In the genomic region with DNA sequence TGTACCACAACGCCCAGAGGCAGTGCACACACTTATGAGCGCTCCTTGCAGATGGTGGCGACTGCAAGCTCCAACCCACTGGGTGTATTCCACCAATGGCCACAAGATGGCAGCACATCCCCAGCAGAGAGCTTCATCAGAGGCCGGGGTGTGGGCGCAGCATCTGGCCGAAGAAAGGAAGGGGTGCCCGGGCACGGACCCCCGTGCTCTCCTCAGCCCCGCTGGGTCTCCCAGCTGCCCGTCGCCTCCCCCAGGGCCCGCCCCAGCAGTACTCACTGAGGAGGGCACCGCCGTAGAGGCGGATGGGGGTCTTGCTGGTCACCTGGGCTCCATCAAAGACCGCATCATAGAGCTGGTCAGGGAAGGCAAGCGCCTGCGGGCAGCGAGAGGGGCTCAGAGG, we compare ENCODE assay signal across 8 cellular contexts. TPM values are rescaled to one million over a fixed set of nuclear protein-coding genes. Genes with fewer than 3 reads are reported as not detected.
DNase-seq lines count a peak whose midpoint lies in the region; ATAC-seq, FAIRE-seq and TF ChIP-seq lines count a peak whose summit lies in the region.

No MANE protein-coding gene starts in this region.

- in situ Hi-C loops in HepG2 (cut with HindIII; ENCODE audit: extremely low pct_ligation_motif_present, low pct_unique_long_range_greater_than_20kb), result loop anchor here (5.0 to 10.0 kb wide), 2 partner anchors 171 to 398 kb away; no protein-coding TSS in a partner anchor

- H3K4me1 ChIP-seq in HepG2 (ENCODE audit: insufficient read depth, low read length), result no peaks in the 10 kb centered on the region

- no TSS peak for BruUV-seq in HepG2 (replicated peaks; lab: Mats Ljungman, UMichigan)

- no peaks in the 10 kb centered on the region for H3K9me3 ChIP-seq in HepG2 (ENCODE audit: low read length)

- H3K9ac ChIP-seq in HepG2 (ENCODE audit: insufficient read depth, low read depth, low read length), result no peak overlapping the region

- intact Hi-C loops in HepG2 (cut with micrococcal nuclease; ENCODE audit: unreplicated experiment), result loop anchor here (1.0 to 2.0 kb wide), 3 partner anchors 80 to 357 kb away; no protein-coding TSS in a partner anchor

- no peak for TF ChIP-seq POLR2A in HepG2 (IDR thresholded peaks at IDR 0.05; ENCODE audit: insufficient read depth in 1 of 2, low read depth in 2 of 2, low read length in 2 of 2)

- H3K4me3 ChIP-seq in HepG2 (replicated peaks in 1 of 3; ENCODE audit: insufficient read depth in 1 of 3, low read depth in 2 of 3, low read length in 3 of 3), result no peak overlapping the region

- TF ChIP-seq EP300 in HepG2 (IDR thresholded peaks at IDR 0.05; ENCODE audit: low read depth in 2 of 2, low read length in 2 of 2), result no peak
- no peak for TF ChIP-seq EP300 in HepG2 (CRISPR knock-in tag; IDR thresholded peaks at IDR 0.05; ENCODE audit: borderline replicate concordance)

- 0% methylated on average over 1 of the region's 20 CpGs for WGBS in HepG2 (ENCODE audit: low lambda C conversion rate)

- TF ChIP-seq CTCF in HepG2 (CRISPR knock-in tag; IDR thresholded peaks at IDR 0.05), result peak; percentile 92

- CTCF ChIA-PET in HepG2 (lab: Yijun Ruan, JAX; ENCODE audit: low intra/inter-chr PET ratio, low total read pairs), result interaction anchor here (1.0 to 2.3 kb wide), 4 partner anchors 166 to 396 kb away, joined by 5 to 39 read pairs (median 20); no protein-coding TSS in a partner anchor

- no peak overlapping the region for H3K27ac ChIP-seq in HepG2 (ENCODE audit: extremely low read length, insufficient read depth, low read length)

- no peaks in the 10 kb centered on the region for H3K79me2 ChIP-seq in HepG2 (ENCODE audit: insufficient read depth, low read length)

- peaks cover 10 to 39% of the 10 kb centered on the region in 2 experiments; a peak in 4 of 5 replicates for H3K27me3 ChIP-seq in HepG2 (ENCODE audit: control insufficient read depth in 1 of 2, insufficient read depth in 2 of 2, low read length in 2 of 2)

- peak; percentile 91 for TF ChIP-seq RAD21 in HepG2 (CRISPR knock-in tag; IDR thresholded peaks at IDR 0.05)

- H3K4me2 ChIP-seq in HepG2 (ENCODE audit: low read depth, low read length), result no peak overlapping the region

- POLR2A ChIA-PET in HepG2 (lab: Yijun Ruan, JAX), result interaction anchor here (1.2 to 1.3 kb wide), 2 partner anchors 167 to 169 kb away, joined by 4 read pairs; no protein-coding TSS in a partner anchor

- H4K20me1 ChIP-seq in HepG2 (ENCODE audit: insufficient read depth, low read length), result no peaks in the 10 kb centered on the region

- peak; percentile 69 for ATAC-seq in HG02678 (IDR thresholded peaks at IDR 0.05; ENCODE audit: unreplicated experiment)
- ATAC-seq in activated CD4-positive, CD25-positive, alpha-beta regulatory T cell treated with anti-CD3 and anti-CD28 coated beads, Interleukin-2, amount 50 U/mL, for 24 hours, result peak; percentile 76 to 79
- ATAC-seq in HepG2, result peak; percentile 89
- ATAC-seq in GM21717 (IDR thresholded peaks at IDR 0.05; ENCODE audit: unreplicated experiment), result no peak

- DNase-seq in GDM1 (lab: John Stamatoyannopoulos, UW) (peak; percentile 77), NCI-H2196 treated with DMSO at 0.1 percent for 48 hours (lab: John Stamatoyannopoulos, UW; ENCODE audit: unreplicated experiment) (peak; percentile 34), cerebellar cortex (ENCODE audit: low spot score) (peak; percentile 87), HepG2 (ENCODE audit: low spot score) (peak; percentile 50)
- DNase-seq in stimulated activated CD4-positive, alpha-beta T cell treated with anti-CD3 and anti-CD28 coated beads, TNF-alpha, amount 100 ng/mL, for 24 hours (ENCODE audit: low read depth in 3 of 3), result peak; percentile 69 to 82 (median 69)

- H3K36me3 ChIP-seq in HepG2 (replicated peaks in 1 of 2; ENCODE audit: control insufficient read depth in 1 of 2, insufficient read depth in 2 of 2, low read length in 2 of 2), result no peaks in the 10 kb centered on the region

- H2AFZ ChIP-seq in HepG2 (ENCODE audit: low read length), result no peak overlapping the region

- peak; percentile 46 for FAIRE-seq in HepG2 (lab: Jason Lieb, UNC)

TF ChIP-seq in HepG2, 621 proteins besides CTCF, POLR2A, EP300 and RAD21:
- TF ChIP-seq PAXIP1 (CRISPR knock-in tag; conservative IDR thresholded peaks at IDR 0.05) (no peak), SMC3 (IDR thresholded peaks at IDR 0.05; ENCODE audit: low read length) (peak; percentile 76), STAG1 (CRISPR knock-in tag; IDR thresholded peaks at IDR 0.05) (peak; percentile 89), ZNF7 (CRISPR knock-in tag; IDR thresholded peaks at IDR 0.05) (peak; percentile 42; the same call in 1 of the 2 replicates)

RNA-seq across cellular contexts. Expression of gene TP53I11, which starts 14.2 kb away (rescaled TPM):
- not detected in 2 replicates for total RNA-seq in HepG2 (2016; rRNA removed; fragmentation: Illumina TruSeq; extraction: Trizol)
- not detected in 2 replicates for total RNA-seq in HepG2 (2016; cell fraction: cytosol; rRNA removed; fragmentation: Illumina TruSeq; extraction: Trizol; ENCODE audit: low read depth)
- not detected in 2 replicates for total RNA-seq in HepG2 (2016; cell fraction: insoluble cytoplasmic fraction; rRNA removed; fragmentation: Illumina TruSeq; extraction: Trizol)
- total RNA-seq in HepG2 (2016; cell fraction: membrane; rRNA removed; fragmentation: Illumina TruSeq; extraction: Trizol), result not detected in 2 replicates
- total RNA-seq in HepG2 (2016; cell fraction: nucleus; rRNA removed; fragmentation: Illumina TruSeq; extraction: Trizol), result not detected in 2 replicates
- not detected in 2 replicates for polyA plus RNA-seq in HepG2 (2011; rRNA removed)
- polyA plus RNA-seq in HepG2 (2011; cell fraction: cytosol; rRNA removed), result not detected in 2 replicates
- polyA plus RNA-seq in HepG2 (2011; cell fraction: nucleus; rRNA removed), result not detected in 2 replicates
- polyA plus RNA-seq in HepG2 (2012), result not detected in 2 replicates
- polyA plus RNA-seq in HepG2 (2016; cell fraction: cytosol; fragmentation: Illumina TruSeq; extraction: Trizol; ENCODE audit: low read depth), result not detected in 2 replicates
- polyA plus RNA-seq in HepG2 (2016; cell fraction: insoluble cytoplasmic fraction; fragmentation: Illumina TruSeq; extraction: Trizol; ENCODE audit: low read depth), result not detected in 2 replicates
- polyA plus RNA-seq in HepG2 (2016; cell fraction: membrane; fragmentation: Illumina TruSeq; extraction: Trizol; ENCODE audit: low read depth), result not detected in 2 replicates
- polyA plus RNA-seq in HepG2 (2016; cell fraction: nucleus; fragmentation: Illumina TruSeq; extraction: Trizol; ENCODE audit: insufficient read depth, low read depth), result not detected in 2 replicates
- 1.0 TPM in 1 of 2 replicates, not detected in the other for polyA minus RNA-seq in HepG2 (2011; rRNA and poly(A)+ RNA removed; ENCODE audit: low replicate concordance)
- polyA minus RNA-seq in HepG2 (2011; cell fraction: cytosol; rRNA and poly(A)+ RNA removed), result not detected in 2 replicates
- polyA minus RNA-seq in HepG2 (2011; cell fraction: nucleus; rRNA and poly(A)+ RNA removed), result not detected in 2 replicates

Comparison
In these comparisons a context has a peak if more than half of its experiments do, and no peak if none do; other contexts are left out.
1. DNase-seq: peak in every context shown above with its lines; median percentile 87 in cerebellar cortex; 77 in GDM1; 69 in stimulated activated CD4-positive, alpha-beta T cell treated with anti-CD3 and anti-CD28 coated beads, TNF-alpha, amount 100 ng/mL, for 24 hours; 50 in HepG2; 34 in NCI-H2196 treated with DMSO at 0.1 percent for 48 hours.